1 cellular context compared by ENCODE assay signal in the genomic region with DNA sequence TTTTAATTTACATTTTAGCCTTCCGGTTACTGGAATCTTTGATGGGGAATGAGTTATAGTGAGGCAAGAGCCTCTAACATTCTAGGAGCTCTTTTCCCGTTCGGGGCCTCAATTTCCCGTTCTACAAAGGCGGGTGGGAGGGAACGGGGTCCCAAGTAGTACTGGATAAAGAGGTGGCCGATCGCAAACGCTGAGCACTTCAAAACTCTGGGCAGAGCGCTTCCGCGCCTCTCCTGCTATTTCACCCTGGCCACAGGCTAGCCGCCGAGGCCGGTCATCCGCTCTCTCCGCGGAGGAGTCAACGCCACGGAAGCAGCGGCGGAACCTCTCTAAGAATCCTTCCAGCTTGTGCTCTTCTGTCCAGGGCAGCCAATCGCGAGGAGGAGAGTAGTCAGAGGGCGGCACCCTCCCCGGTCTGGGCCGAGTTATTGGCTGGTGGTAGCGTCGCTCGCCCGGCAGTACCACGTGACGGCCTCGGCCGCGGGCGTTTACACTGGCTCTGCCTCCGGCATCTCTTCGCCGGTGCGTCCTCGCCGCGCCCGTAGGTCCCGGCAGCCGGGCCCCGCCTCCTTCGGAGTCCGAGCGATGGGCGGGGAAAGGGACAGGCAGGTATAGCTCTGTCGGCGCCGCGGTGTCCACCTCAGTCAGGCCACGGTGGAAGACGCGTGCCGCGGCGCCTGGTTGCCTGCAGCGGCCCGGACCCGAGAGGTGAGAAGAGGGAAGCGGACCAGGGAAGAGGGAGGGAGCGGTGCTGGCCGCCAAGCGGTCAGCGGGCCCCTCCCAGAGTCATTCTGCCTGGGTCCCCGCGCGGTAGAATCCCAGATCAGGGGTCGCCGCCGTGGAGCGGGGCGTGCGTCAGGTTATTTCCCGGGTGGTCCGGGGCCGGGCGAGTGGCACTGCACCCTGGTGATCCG.
TF ChIP-seq lines count a peak whose summit lies in the region.

A gene (plus strand): TSS at position 487 of the 914 bp plus-strand sequence. CDS start 16,895 bp downstream, outside the sequence.

TF ChIP-seq in K562, 482 proteins besides CTCF, POLR2A, EP300 and RAD21 (continued from another document and continues in another):
- TF ChIP-seq, protein P1, sequence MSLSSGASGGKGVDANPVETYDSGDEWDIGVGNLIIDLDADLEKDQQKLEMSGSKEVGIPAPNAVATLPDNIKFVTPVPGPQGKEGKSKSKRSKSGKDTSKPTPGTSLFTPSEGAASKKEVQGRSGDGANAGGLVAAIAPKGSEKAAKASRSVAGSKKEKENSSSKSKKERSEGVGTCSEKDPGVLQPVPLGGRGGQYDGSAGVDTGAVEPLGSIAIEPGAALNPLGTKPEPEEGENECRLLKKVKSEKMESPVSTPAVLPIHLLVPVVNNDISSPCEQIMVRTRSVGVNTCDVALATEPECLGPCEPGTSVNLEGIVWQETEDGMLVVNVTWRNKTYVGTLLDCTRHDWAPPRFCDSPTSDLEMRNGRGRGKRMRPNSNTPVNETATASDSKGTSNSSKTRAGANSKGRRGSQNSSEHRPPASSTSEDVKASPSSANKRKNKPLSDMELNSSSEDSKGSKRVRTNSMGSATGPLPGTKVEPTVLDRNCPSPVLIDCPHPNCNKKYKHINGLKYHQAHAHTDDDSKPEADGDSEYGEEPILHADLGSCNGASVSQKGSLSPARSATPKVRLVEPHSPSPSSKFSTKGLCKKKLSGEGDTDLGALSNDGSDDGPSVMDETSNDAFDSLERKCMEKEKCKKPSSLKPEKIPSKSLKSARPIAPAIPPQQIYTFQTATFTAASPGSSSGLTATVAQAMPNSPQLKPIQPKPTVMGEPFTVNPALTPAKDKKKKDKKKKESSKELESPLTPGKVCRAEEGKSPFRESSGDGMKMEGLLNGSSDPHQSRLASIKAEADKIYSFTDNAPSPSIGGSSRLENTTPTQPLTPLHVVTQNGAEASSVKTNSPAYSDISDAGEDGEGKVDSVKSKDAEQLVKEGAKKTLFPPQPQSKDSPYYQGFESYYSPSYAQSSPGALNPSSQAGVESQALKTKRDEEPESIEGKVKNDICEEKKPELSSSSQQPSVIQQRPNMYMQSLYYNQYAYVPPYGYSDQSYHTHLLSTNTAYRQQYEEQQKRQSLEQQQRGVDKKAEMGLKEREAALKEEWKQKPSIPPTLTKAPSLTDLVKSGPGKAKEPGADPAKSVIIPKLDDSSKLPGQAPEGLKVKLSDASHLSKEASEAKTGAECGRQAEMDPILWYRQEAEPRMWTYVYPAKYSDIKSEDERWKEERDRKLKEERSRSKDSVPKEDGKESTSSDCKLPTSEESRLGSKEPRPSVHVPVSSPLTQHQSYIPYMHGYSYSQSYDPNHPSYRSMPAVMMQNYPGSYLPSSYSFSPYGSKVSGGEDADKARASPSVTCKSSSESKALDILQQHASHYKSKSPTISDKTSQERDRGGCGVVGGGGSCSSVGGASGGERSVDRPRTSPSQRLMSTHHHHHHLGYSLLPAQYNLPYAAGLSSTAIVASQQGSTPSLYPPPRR (CRISPR knock-in tag; IDR thresholded peaks at IDR 0.05; ENCODE audit: borderline replicate concordance): no peak
- TF ChIP-seq L3MBTL2 (IDR thresholded peaks at IDR 0.05) (peak; percentile 96), SMC3 (conservative IDR thresholded peaks at IDR 0.05; ENCODE audit: insufficient read depth, low read depth, low read length) (0 out of 2 replicates have a peak, but pooled peaks have one; percentile 14), FOS (IDR thresholded peaks at IDR 0.05; ENCODE audit: extremely low read depth, insufficient read length) (peak; percentile 98), RFX1 (IDR thresholded peaks at IDR 0.05) (no peak), POLR2G (IDR thresholded peaks at IDR 0.05; ENCODE audit: low read depth, low read length) (peak; percentile 97), BCOR (IDR thresholded peaks at IDR 0.05) (no peak), ZNF583 (CRISPR knock-in tag; IDR thresholded peaks at IDR 0.05) (no peak), ZNF324 (CRISPR knock-in tag; IDR thresholded peaks at IDR 0.05) (no peak), MIER1 (IDR thresholded peaks at IDR 0.05; ENCODE audit: low read depth) (no peak), RCOR1 (IDR thresholded peaks at IDR 0.05; ENCODE audit: borderline replicate concordance in 1 of 2, low read depth in 2 of 2, low read length in 2 of 2) (peak in 1 of 2 experiments; percentile 63; a peak in 1 of 4 replicates), SRSF9 (IDR thresholded peaks at IDR 0.05; ENCODE audit: borderline replicate concordance, low read depth, low read length) (no peak), ZNF121 (CRISPR knock-in tag; conservative IDR thresholded peaks at IDR 0.05) (no peak), DDX20 (tag; IDR thresholded peaks at IDR 0.05; ENCODE audit: low read depth) (no peak), ZNF311 (CRISPR knock-in tag; IDR thresholded peaks at IDR 0.05) (no peak), HNRNPK (IDR thresholded peaks at IDR 0.05; ENCODE audit: low read depth, low read length, poor library complexity, severe bottlenecking) (no peak), RBM39 (optimal IDR thresholded peaks at IDR 0.05; ENCODE audit: low read depth, low read length) (no peak), YY1 (IDR thresholded peaks at IDR 0.05; ENCODE audit: borderline replicate concordance in 1 of 3, control insufficient read depth in 1 of 3, extremely low read depth in 1 of 3, insufficient read depth in 3 of 3, insufficient read length in 1 of 3, insufficient replicate concordance in 2 of 3, low read depth in 1 of 3, low read length in 2 of 3) (peak in 1 of 3 experiments; percentile 77), TEAD1 (CRISPR knock-in tag; IDR thresholded peaks at IDR 0.05) (peak in 1 of 2 experiments; percentile 72; a peak in 1 of 4 replicates), FOXJ3 (CRISPR knock-in tag; IDR thresholded peaks at IDR 0.05) (no peak), ZNF165 (CRISPR knock-in tag; IDR thresholded peaks at IDR 0.05; ENCODE audit: borderline replicate concordance) (no peak), ZNF24 (IDR thresholded peaks at IDR 0.05) (peak; percentile 7; the same call in 1 of the 2 replicates), RFX5 (IDR thresholded peaks at IDR 0.05; ENCODE audit: low read depth, low read length) (no peak), NCOR1 (IDR thresholded peaks at IDR 0.05) (no peak), ZNF316 (IDR thresholded peaks at IDR 0.05) (no peak), FOXK1 (CRISPR knock-in tag; IDR thresholded peaks at IDR 0.05; ENCODE audit: borderline replicate concordance) (no peak), RAD51 (IDR thresholded peaks at IDR 0.05; ENCODE audit: borderline replicate concordance, low read depth) (peak; percentile 98), PHF20 (IDR thresholded peaks at IDR 0.05; ENCODE audit: partially characterized antibody) (peak; percentile 62), SRF (CRISPR knock-in tag; IDR thresholded peaks at IDR 0.05) (0 out of 4 replicates have a peak, but pooled peaks of 1 of the 2 experiments have one; percentile 14), MYBL2 (IDR thresholded peaks at IDR 0.05; ENCODE audit: low read depth) (no peak), MYBL2 (CRISPR knock-in tag; IDR thresholded peaks at IDR 0.05; ENCODE audit: borderline replicate concordance) (no peak), ZNF232 (CRISPR knock-in tag; IDR thresholded peaks at IDR 0.05) (no peak), ZNF586 (CRISPR knock-in tag; conservative IDR thresholded peaks at IDR 0.05) (no peak)
- TF ChIP-seq, protein P2, sequence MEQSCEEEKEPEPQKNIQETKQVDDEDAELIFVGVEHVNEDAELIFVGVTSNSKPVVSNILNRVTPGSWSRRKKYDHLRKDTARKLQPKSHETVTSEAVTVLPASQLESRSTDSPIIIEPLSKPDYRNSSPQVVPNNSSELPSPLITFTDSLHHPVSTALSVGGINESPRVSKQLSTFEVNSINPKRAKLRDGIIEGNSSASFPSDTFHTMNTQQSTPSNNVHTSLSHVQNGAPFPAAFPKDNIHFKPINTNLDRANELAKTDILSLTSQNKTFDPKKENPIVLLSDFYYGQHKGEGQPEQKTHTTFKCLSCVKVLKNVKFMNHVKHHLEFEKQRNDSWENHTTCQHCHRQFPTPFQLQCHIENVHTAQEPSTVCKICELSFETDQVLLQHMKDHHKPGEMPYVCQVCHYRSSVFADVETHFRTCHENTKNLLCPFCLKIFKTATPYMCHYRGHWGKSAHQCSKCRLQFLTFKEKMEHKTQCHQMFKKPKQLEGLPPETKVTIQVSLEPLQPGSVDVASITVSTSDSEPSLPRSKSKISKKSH (CRISPR knock-in tag; IDR thresholded peaks at IDR 0.05): no peak
- TF ChIP-seq, protein P3, sequence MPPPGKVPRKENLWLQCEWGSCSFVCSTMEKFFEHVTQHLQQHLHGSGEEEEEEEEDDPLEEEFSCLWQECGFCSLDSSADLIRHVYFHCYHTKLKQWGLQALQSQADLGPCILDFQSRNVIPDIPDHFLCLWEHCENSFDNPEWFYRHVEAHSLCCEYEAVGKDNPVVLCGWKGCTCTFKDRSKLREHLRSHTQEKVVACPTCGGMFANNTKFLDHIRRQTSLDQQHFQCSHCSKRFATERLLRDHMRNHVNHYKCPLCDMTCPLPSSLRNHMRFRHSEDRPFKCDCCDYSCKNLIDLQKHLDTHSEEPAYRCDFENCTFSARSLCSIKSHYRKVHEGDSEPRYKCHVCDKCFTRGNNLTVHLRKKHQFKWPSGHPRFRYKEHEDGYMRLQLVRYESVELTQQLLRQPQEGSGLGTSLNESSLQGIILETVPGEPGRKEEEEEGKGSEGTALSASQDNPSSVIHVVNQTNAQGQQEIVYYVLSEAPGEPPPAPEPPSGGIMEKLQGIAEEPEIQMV (tag; conservative IDR thresholded peaks at IDR 0.05; ENCODE audit: low read depth): no peak
- TF ChIP-seq, protein P4, sequence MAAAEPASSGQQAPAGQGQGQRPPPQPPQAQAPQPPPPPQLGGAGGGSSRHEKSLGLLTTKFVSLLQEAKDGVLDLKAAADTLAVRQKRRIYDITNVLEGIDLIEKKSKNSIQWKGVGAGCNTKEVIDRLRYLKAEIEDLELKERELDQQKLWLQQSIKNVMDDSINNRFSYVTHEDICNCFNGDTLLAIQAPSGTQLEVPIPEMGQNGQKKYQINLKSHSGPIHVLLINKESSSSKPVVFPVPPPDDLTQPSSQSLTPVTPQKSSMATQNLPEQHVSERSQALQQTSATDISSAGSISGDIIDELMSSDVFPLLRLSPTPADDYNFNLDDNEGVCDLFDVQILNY (CRISPR knock-in tag; IDR thresholded peaks at IDR 0.05): 0 out of 2 replicates have a peak, but pooled peaks have one; percentile 64
- TF ChIP-seq, protein P5, sequence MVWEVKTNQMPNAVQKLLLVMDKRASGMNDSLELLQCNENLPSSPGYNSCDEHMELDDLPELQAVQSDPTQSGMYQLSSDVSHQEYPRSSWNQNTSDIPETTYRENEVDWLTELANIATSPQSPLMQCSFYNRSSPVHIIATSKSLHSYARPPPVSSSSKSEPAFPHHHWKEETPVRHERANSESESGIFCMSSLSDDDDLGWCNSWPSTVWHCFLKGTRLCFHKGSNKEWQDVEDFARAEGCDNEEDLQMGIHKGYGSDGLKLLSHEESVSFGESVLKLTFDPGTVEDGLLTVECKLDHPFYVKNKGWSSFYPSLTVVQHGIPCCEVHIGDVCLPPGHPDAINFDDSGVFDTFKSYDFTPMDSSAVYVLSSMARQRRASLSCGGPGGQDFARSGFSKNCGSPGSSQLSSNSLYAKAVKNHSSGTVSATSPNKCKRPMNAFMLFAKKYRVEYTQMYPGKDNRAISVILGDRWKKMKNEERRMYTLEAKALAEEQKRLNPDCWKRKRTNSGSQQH (CRISPR knock-in tag; IDR thresholded peaks at IDR 0.05): no peak
- TF ChIP-seq, protein P6, sequence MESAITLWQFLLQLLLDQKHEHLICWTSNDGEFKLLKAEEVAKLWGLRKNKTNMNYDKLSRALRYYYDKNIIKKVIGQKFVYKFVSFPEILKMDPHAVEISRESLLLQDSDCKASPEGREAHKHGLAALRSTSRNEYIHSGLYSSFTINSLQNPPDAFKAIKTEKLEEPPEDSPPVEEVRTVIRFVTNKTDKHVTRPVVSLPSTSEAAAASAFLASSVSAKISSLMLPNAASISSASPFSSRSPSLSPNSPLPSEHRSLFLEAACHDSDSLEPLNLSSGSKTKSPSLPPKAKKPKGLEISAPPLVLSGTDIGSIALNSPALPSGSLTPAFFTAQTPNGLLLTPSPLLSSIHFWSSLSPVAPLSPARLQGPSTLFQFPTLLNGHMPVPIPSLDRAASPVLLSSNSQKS (CRISPR knock-in tag; IDR thresholded peaks at IDR 0.05): no peak
- TF ChIP-seq, protein P7, sequence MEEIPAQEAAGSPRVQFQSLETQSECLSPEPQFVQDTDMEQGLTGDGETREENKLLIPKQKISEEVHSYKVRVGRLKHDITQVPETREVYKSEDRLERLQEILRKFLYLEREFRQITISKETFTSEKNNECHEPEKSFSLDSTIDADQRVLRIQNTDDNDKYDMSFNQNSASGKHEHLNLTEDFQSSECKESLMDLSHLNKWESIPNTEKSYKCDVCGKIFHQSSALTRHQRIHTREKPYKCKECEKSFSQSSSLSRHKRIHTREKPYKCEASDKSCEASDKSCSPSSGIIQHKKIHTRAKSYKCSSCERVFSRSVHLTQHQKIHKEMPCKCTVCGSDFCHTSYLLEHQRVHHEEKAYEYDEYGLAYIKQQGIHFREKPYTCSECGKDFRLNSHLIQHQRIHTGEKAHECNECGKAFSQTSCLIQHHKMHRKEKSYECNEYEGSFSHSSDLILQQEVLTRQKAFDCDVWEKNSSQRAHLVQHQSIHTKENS (CRISPR knock-in tag; IDR thresholded peaks at IDR 0.05): no peak
- TF ChIP-seq, protein P8, sequence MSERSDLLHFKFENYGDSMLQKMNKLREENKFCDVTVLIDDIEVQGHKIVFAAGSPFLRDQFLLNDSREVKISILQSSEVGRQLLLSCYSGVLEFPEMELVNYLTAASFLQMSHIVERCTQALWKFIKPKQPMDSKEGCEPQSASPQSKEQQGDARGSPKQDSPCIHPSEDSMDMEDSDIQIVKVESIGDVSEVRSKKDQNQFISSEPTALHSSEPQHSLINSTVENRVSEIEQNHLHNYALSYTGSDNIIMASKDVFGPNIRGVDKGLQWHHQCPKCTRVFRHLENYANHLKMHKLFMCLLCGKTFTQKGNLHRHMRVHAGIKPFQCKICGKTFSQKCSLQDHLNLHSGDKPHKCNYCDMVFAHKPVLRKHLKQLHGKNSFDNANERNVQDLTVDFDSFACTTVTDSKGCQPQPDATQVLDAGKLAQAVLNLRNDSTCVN (CRISPR knock-in tag; IDR thresholded peaks at IDR 0.05): no peak
- TF ChIP-seq, protein P9, sequence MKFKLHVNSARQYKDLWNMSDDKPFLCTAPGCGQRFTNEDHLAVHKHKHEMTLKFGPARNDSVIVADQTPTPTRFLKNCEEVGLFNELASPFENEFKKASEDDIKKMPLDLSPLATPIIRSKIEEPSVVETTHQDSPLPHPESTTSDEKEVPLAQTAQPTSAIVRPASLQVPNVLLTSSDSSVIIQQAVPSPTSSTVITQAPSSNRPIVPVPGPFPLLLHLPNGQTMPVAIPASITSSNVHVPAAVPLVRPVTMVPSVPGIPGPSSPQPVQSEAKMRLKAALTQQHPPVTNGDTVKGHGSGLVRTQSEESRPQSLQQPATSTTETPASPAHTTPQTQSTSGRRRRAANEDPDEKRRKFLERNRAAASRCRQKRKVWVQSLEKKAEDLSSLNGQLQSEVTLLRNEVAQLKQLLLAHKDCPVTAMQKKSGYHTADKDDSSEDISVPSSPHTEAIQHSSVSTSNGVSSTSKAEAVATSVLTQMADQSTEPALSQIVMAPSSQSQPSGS (CRISPR knock-in tag; IDR thresholded peaks at IDR 0.05): no peak
